In the genomic region with DNA sequence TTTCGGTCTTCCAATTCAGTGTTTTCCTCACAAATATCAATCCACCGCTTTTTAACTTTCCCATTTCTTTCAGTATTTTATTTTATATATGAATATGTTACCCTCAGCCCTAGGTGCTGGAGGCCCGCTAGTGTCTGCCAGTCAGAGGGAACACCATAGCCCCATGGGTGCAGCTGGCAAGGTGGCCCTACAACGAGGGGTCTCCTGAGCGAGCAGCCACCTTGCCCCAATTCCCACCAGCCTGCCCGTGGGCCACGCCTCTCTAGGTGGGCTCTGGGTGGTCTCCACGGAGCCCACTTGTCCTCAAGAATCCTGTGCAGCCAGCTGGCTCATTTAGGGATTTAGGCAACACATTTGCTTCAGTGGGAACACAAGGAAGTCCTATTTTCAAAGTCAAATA, we compare ENCODE assay signal across 14 cellular contexts.
"Had no signal": no experiment of that assay in that cellular context is flagged by ENCODE, and none has a peak within 500 bp of the region (broad histone marks: within the 10 kb centered on the region; RNA-seq: fewer than 3 reads in every experiment).

No MANE protein-coding gene starts in this region.

- H3K9me3 ChIP-seq: pancreas had no signal

- ATAC-seq: activated CD8-positive, alpha-beta T cell treated with anti-CD3 and anti-CD28 coated beads for 36 hours; activated T-helper 17 cell treated with anti-CD3 and anti-CD28 coated beads, Interleukin-2, amount 50 U/mL, for 72 hours; effector memory CD8-positive, alpha-beta T cell; stimulated activated memory B cell treated with anti-CD40 and anti-IgM and Interleukin-4, amounts not matched to agents 10 μg/mL and 1 μg/mL and 100 μg/mL, for 72 hours had no signal

- H3K4me1 Mint-ChIP-seq: activated naive CD4-positive, alpha-beta T cell treated with anti-CD3 and anti-CD28 coated beads, Interleukin-2, amount 10 ng/mL, durations not matched to agents 7 days and 5 days; activated T-helper 17 cell treated with anti-CD3 and anti-CD28 coated beads, Interleukin-2, amount 50 U/mL, for 72 hours; central memory CD8-positive, alpha-beta T cell; neural crest cell; stimulated activated memory B cell treated with anti-CD40 and anti-IgM and Interleukin-4, amounts not matched to agents 10 μg/mL and 1 μg/mL and 100 μg/mL, for 72 hours had no signal

- H3K9me3 Mint-ChIP-seq: activated CD8-positive, alpha-beta T cell treated with anti-CD3 and anti-CD28 coated beads for 36 hours; activated naive CD4-positive, alpha-beta T cell treated with anti-CD3 and anti-CD28 coated beads, Interleukin-2, amount 10 ng/mL, durations not matched to agents 7 days and 5 days; activated T-helper 17 cell treated with anti-CD3 and anti-CD28 coated beads, Interleukin-2, amount 50 U/mL, for 72 hours; central memory CD8-positive, alpha-beta T cell; dendritic cell treated with granulocyte-macrophage colony-stimulating factor and Interleukin-4, amounts not matched to agents 40 ng/mL and 50 ng/mL, for 4 days; effector memory CD8-positive, alpha-beta T cell had no signal

- H3K27me3 ChIP-seq: pancreas had no signal

- H3K27ac ChIP-seq: pancreas, spleen had no signal

- H3K4me3 ChIP-seq: pancreas, spleen had no signal

- H3K4me1 ChIP-seq: pancreas, spleen had no signal

- DNase-seq: activated CD8-positive, alpha-beta T cell treated with anti-CD3 and anti-CD28 coated beads for 36 hours; activated naive CD4-positive, alpha-beta T cell treated with anti-CD3 and anti-CD28 coated beads, Interleukin-2, amount 10 ng/mL, durations not matched to agents 7 days and 5 days; effector memory CD8-positive, alpha-beta T cell; glutamatergic neuron; mesendoderm; spleen; stimulated activated CD4-positive, alpha-beta T cell treated with anti-CD3 and anti-CD28 coated beads, Interleukin-1b, Interleukin-23, amount 100 ng/mL, for 48 hours; trophoblast cell had no signal

- H3K27ac Mint-ChIP-seq: activated CD8-positive, alpha-beta T cell treated with anti-CD3 and anti-CD28 coated beads for 36 hours; activated naive CD4-positive, alpha-beta T cell treated with anti-CD3 and anti-CD28 coated beads, Interleukin-2, amount 10 ng/mL, durations not matched to agents 7 days and 5 days; activated T-helper 17 cell treated with anti-CD3 and anti-CD28 coated beads, Interleukin-2, amount 50 U/mL, for 72 hours; dendritic cell treated with granulocyte-macrophage colony-stimulating factor and Interleukin-4, amounts not matched to agents 40 ng/mL and 50 ng/mL, for 4 days; effector memory CD8-positive, alpha-beta T cell; stimulated activated memory B cell treated with anti-CD40 and anti-IgM and Interleukin-4, amounts not matched to agents 10 μg/mL and 1 μg/mL and 100 μg/mL, for 72 hours had no signal

- H3K4me3 Mint-ChIP-seq: activated CD8-positive, alpha-beta T cell treated with anti-CD3 and anti-CD28 coated beads for 36 hours; activated naive CD4-positive, alpha-beta T cell treated with anti-CD3 and anti-CD28 coated beads, Interleukin-2, amount 10 ng/mL, durations not matched to agents 7 days and 5 days; activated T-helper 17 cell treated with anti-CD3 and anti-CD28 coated beads, Interleukin-2, amount 50 U/mL, for 72 hours; central memory CD8-positive, alpha-beta T cell; dendritic cell treated with granulocyte-macrophage colony-stimulating factor and Interleukin-4, amounts not matched to agents 40 ng/mL and 50 ng/mL, for 4 days; effector memory CD8-positive, alpha-beta T cell; neural crest cell; stimulated activated memory B cell treated with anti-CD40 and anti-IgM and Interleukin-4, amounts not matched to agents 10 μg/mL and 1 μg/mL and 100 μg/mL, for 72 hours had no signal

- H3K36me3 Mint-ChIP-seq: activated naive CD4-positive, alpha-beta T cell treated with anti-CD3 and anti-CD28 coated beads, Interleukin-2, amount 10 ng/mL, durations not matched to agents 7 days and 5 days; stimulated activated memory B cell treated with anti-CD40 and anti-IgM and Interleukin-4, amounts not matched to agents 10 μg/mL and 1 μg/mL and 100 μg/mL, for 72 hours had no signal

- H3K36me3 ChIP-seq: pancreas, spleen had no signal
